In genomic region chr4:159016527-159017137, GRCh38 we compare ENCODE assay signal across 8 cellular contexts.
DNase-seq lines count a peak whose midpoint lies in the region; ATAC-seq, FAIRE-seq and TF ChIP-seq lines count a peak whose summit lies in the region.

No MANE protein-coding gene starts in this region.

- DNase-seq in D721Med (ENCODE audit: insufficient read length, low spot score), result no peak
- peak; percentile 48 for DNase-seq in HTR-8/SVneo (ENCODE audit: insufficient read length, low spot score)
- peak; percentile 28 for DNase-seq in hepatocyte (ENCODE audit: low spot score)
- DNase-seq in NCI-H446 (lab: John Stamatoyannopoulos, UW), result no peak
- DNase-seq in NCI-H2196 (lab: John Stamatoyannopoulos, UW; ENCODE audit: unreplicated experiment), result no peak
- no peak for DNase-seq in T-helper 1 cell

- 26% methylated on average over 8 of the region's 8 CpGs for WGBS in hepatocyte (ENCODE audit: low lambda C conversion rate, missing lambda C conversion rate)

- no peaks in the 10 kb centered on the region for H3K9me3 ChIP-seq in hepatocyte (ENCODE audit: low read depth)

- peak; percentile 57 for ATAC-seq in GM21367 (IDR thresholded peaks at IDR 0.05; ENCODE audit: unreplicated experiment)
- no peak for ATAC-seq in HG03571 (IDR thresholded peaks at IDR 0.05; ENCODE audit: unreplicated experiment)

- H3K4me3 ChIP-seq in hepatocyte, result no peak overlapping the region

- peak; percentile 13 for TF ChIP-seq CTCF in D721Med (IDR thresholded peaks at IDR 0.05; ENCODE audit: insufficient read depth, missing control alignments)
- peak; percentile 24 for TF ChIP-seq CTCF in hepatocyte (IDR thresholded peaks at IDR 0.05; ENCODE audit: poor library complexity)

- H3K4me1 ChIP-seq in hepatocyte (ENCODE audit: insufficient read depth), result peaks cover 3% of the 10 kb centered on the region

- H3K36me3 ChIP-seq in hepatocyte (replicated peaks; ENCODE audit: insufficient read depth, low read depth), result no peaks in the 10 kb centered on the region

- H2AFZ ChIP-seq in hepatocyte, result peak overlapping the region; percentile 66

- no peak overlapping the region for H3K27ac ChIP-seq in hepatocyte

- peak overlapping the region; percentile 65 for H3K4me2 ChIP-seq in hepatocyte

- no peaks in the 10 kb centered on the region for H4K20me1 ChIP-seq in hepatocyte (ENCODE audit: insufficient read depth, poor library complexity, severe bottlenecking)

- no peaks in the 10 kb centered on the region for H3K27me3 ChIP-seq in hepatocyte

- H3K79me2 ChIP-seq in hepatocyte, result no peaks in the 10 kb centered on the region

- H3K9me2 ChIP-seq in hepatocyte (replicated peaks; ENCODE audit: insufficient read depth), result no peaks in the 10 kb centered on the region

- FAIRE-seq in D721Med (lab: Jason Lieb, UNC) (no peak), HTR-8/SVneo (lab: Jason Lieb, UNC) (no peak)

Comparison
In these comparisons a context has a peak if more than half of its experiments do, and no peak if none do; other contexts are left out.
1. DNase-seq: peak in HTR-8/SVneo (single experiment) and hepatocyte (single experiment); none in D721Med (single experiment), NCI-H446 (0 of 2), NCI-H2196 (single experiment) and T-helper 1 cell (0 of 5).